8 cellular contexts compared by ENCODE assay signal in the genomic region with DNA sequence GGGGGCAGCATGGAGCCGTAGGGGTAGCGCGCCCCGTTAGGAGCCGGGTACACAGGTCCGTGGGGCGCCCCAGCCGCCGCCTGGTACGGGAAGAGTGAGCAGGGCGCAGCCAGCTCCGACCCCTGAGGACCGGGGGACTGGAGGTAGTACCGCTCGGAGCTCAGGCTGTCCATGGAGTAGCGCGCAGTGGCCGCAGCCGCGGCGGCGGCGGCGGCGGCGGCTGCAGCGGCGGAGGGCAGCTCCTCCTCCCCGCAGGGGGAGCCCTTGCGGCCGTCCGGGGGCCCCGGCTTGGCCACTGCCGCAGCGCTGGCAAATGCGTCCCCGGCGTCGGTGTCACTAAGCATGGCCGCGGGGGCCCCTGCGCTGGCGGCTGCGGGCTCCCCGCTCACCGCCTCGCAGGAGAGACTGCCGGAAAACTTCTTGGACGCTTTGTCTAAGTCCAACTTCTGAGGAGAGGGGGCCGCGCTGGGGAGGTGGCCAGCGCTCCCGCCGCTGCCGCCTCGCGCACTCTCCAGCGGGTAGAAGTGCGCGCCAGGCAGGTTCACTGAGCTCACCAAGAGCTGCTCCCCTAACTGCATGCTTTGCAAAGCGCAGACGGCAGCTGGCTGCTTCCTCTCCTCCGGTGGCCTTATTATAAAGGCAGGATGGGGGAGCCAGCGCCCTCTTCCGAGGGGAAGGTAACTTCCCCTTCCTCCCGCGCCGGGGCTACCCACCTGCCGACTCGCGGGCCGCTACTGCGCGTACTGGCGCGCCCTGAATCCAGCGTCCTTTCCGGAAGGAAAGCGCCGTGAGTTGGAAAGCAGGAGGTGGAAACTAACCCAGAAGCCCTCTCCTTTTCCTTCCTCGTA. TPM values are rescaled to one million over a fixed set of nuclear protein-coding genes. Genes with fewer than 3 reads are reported as not detected.
A peak's percentile ranks its signal among the peaks of the same experiment; 100 is the strongest.
DNase-seq lines count a peak whose midpoint lies in the region; ATAC-seq and TF ChIP-seq lines count a peak whose summit lies in the region.

A gene (minus strand): TSS at position 607 of the 848 bp plus-strand sequence. CDS start 29 bp downstream, at position 578.

- H3K27ac ChIP-seq in muscle layer of duodenum (ENCODE audit: low read length) (no peak within 1 kb of the TSS), thoracic aorta (no peak within 1 kb of the TSS)

- no peaks in the 10 kb centered on the region for H3K36me3 ChIP-seq in muscle layer of duodenum (ENCODE audit: control insufficient read depth in 1 of 2, insufficient read depth in 2 of 2, low read length in 2 of 2)
- H3K36me3 ChIP-seq in thoracic aorta: no peaks in the 10 kb centered on the region

- H3K27me3 ChIP-seq in muscle layer of duodenum (ENCODE audit: low read depth, low read length) (peaks cover 73% of the 10 kb centered on the region), thoracic aorta (replicated peaks; ENCODE audit: insufficient read depth) (peaks cover under 1% of the 10 kb centered on the region)

- peaks cover 9 to 38% of the 10 kb centered on the region in 2 donors for H3K4me1 ChIP-seq in muscle layer of duodenum (ENCODE audit: control insufficient read depth in 1 of 2, insufficient read depth in 2 of 2, low read length in 2 of 2)
- H3K4me1 ChIP-seq in thoracic aorta (ENCODE audit: control insufficient read depth in 1 of 2, low read depth in 2 of 2): peaks cover 14 to 39% of the 10 kb centered on the region in 2 donors

- peak; percentile 27 for DNase-seq in NCI-H2029 (lab: John Stamatoyannopoulos, UW)
- no peak for DNase-seq in NCI-H2029 treated with DMSO at 0.1 percent for 48 hours (lab: John Stamatoyannopoulos, UW)
- peak; percentile 14 for DNase-seq in NCI-H345 treated with DMSO at 0.1 percent for 48 hours (lab: John Stamatoyannopoulos, UW; ENCODE audit: unreplicated experiment)
- DNase-seq in activated CD4-positive, alpha-beta T cell treated with anti-CD3 and anti-CD28 coated beads for 48 hours: peak; percentile 77
- peak; percentile 81 for DNase-seq in ecto neural progenitor cell (ENCODE audit: low spot score)
- no peak for DNase-seq in thoracic aorta (ENCODE audit: low spot score)

- ATAC-seq in HG02943 (IDR thresholded peaks at IDR 0.05; ENCODE audit: low read depth, unreplicated experiment) (peak; percentile 66), thoracic aorta (ENCODE audit: insufficient number of reproducible peaks, low FRiP score, low read depth) (no peak)

- no peak for TF ChIP-seq CTCF in thoracic aorta (IDR thresholded peaks at IDR 0.05)

- H3K4me3 ChIP-seq in muscle layer of duodenum (ENCODE audit: low read depth in 1 of 2, low read length in 2 of 2) (peak within 1 kb of the TSS; percentile 30 to 78), thoracic aorta (peak within 1 kb of the TSS; percentile 68)

- H3K9me3 ChIP-seq in muscle layer of duodenum (ENCODE audit: control insufficient read depth in 1 of 2, low read length in 2 of 2): no peaks in the 10 kb centered on the region
- no peaks in the 10 kb centered on the region for H3K9me3 ChIP-seq in thoracic aorta

RNA-seq across cellular contexts. Expression of the gene that starts here (rescaled TPM):
- total RNA-seq in thoracic aorta: 1 to 10 TPM in 1 of 2 donors, under 1 TPM in 1; 0.63 to 4.6 TPM

Comparison
In these comparisons a context has a peak if more than half of its experiments do, and no peak if none do; other contexts are left out.
1. DNase-seq: peak in NCI-H2029 (single experiment), NCI-H345 treated with DMSO at 0.1 percent for 48 hours (single experiment), activated CD4-positive, alpha-beta T cell treated with anti-CD3 and anti-CD28 coated beads for 48 hours (single experiment) and ecto neural progenitor cell (single experiment); none in NCI-H2029 treated with DMSO at 0.1 percent for 48 hours (single experiment) and thoracic aorta (single experiment).